In genomic region chr10:118835682-118836326, GRCh38 we compare ENCODE assay signal across 14 cellular contexts.
DNase-seq lines count a peak whose midpoint lies in the region; ATAC-seq and TF ChIP-seq lines count a peak whose summit lies in the region.
"Had no signal": no experiment of that assay in that cellular context is flagged by ENCODE, and none has a peak within 500 bp of the region (broad histone marks: within the 10 kb centered on the region; RNA-seq: fewer than 3 reads in every experiment).

No MANE protein-coding gene starts in this region.

- no peak overlapping the region for H3K27ac Mint-ChIP-seq in endothelial cell (ENCODE audit: unreplicated experiment)
- H3K27ac Mint-ChIP-seq: naive B cell had no signal

- no peak for ATAC-seq in GM18517 (IDR thresholded peaks at IDR 0.05; ENCODE audit: unreplicated experiment)
- ATAC-seq: HepG2 had no signal

- TF ChIP-seq CTCF in kidney epithelial cell (IDR thresholded peaks at IDR 0.05; ENCODE audit: insufficient read depth, low read length, poor library complexity, severe bottlenecking), result peak; percentile 31
- TF ChIP-seq CTCF in endothelial cell (IDR thresholded peaks at IDR 0.05; ENCODE audit: unreplicated experiment), result no peak

- no peaks in the 10 kb centered on the region for H3K36me3 Mint-ChIP-seq in endothelial cell (ENCODE audit: low read depth, unreplicated experiment)
- H3K36me3 Mint-ChIP-seq: naive B cell had no signal

- H3K4me3 ChIP-seq in kidney epithelial cell (ENCODE audit: low read depth, low read length), result no peak overlapping the region

- H3K27me3 ChIP-seq in kidney epithelial cell (ENCODE audit: control insufficient read depth, insufficient read depth, low read length), result no peaks in the 10 kb centered on the region

- H3K9me3 Mint-ChIP-seq in endothelial cell (ENCODE audit: unreplicated experiment), result no peaks in the 10 kb centered on the region

- no peaks in the 10 kb centered on the region for H3K36me3 ChIP-seq in kidney epithelial cell (ENCODE audit: control insufficient read depth, insufficient read depth, low read length)

- H3K27me3 Mint-ChIP-seq in endothelial cell (ENCODE audit: unreplicated experiment), result peaks cover 1% of the 10 kb centered on the region

- peak; percentile 74 for DNase-seq in Caki2 (ENCODE audit: low read depth)
- peak; percentile 49 for DNase-seq in NCI-H1092 treated with DMSO at 0.1 percent for 48 hours (lab: John Stamatoyannopoulos, UW)
- DNase-seq in SW480 (ENCODE audit: low spot score), result peak; percentile 92
- DNase-seq in kidney epithelial cell (ENCODE audit: low read depth), result peak; percentile 77
- no peak for DNase-seq in stimulated activated naive CD4-positive, alpha-beta T cell treated with Interleukin-2 at 50 U/mL for 16 hours (lab: John Stamatoyannopoulos, UW)
- no peak for DNase-seq in endothelial cell (ENCODE audit: low spot score)
- no peak for DNase-seq in D341Med (ENCODE audit: low spot score)
- DNase-seq: central memory CD4-positive, alpha-beta T cell; head of caudate nucleus; naive B cell; NCI-H526 treated with DMSO at 0.1 percent for 48 hours; T-helper 9 cell had no signal

- H3K4me3 Mint-ChIP-seq in endothelial cell (ENCODE audit: unreplicated experiment), result no peak overlapping the region
- H3K4me3 Mint-ChIP-seq: naive B cell had no signal

- H3K4me1 Mint-ChIP-seq in endothelial cell (ENCODE audit: unreplicated experiment), result no peaks in the 10 kb centered on the region

- in situ Hi-C loops in Caki2 (cut with HindIII; ENCODE audit: low pct_unique_long_range_greater_than_20kb, low sequenced_read_pairs), result no loop called here

Comparison
In these comparisons a context has a peak if more than half of its experiments do, and no peak if none do; other contexts are left out.
1. DNase-seq: peak in Caki2 (single experiment), NCI-H1092 treated with DMSO at 0.1 percent for 48 hours (single experiment), SW480 (single experiment) and kidney epithelial cell (single experiment); none in stimulated activated naive CD4-positive, alpha-beta T cell treated with Interleukin-2 at 50 U/mL for 16 hours (single experiment), endothelial cell (single experiment) and D341Med (single experiment).